Comparison of ENCODE assay signal across 18 cellular contexts in genomic region chr4:40265910-40266274, GRCh38.
DNase-seq lines count a peak whose midpoint lies in the region; ATAC-seq and TF ChIP-seq lines count a peak whose summit lies in the region.
"Had no signal": no experiment of that assay in that cellular context is flagged by ENCODE, and none has a peak within 500 bp of the region (broad histone marks: within the 10 kb centered on the region; RNA-seq: fewer than 3 reads in every experiment).

No MANE protein-coding gene starts in this region.

- peaks cover 20% of the 10 kb centered on the region for H3K4me1 ChIP-seq in CD4-positive, CD25-positive, alpha-beta regulatory T cell (ENCODE audit: control insufficient read depth, insufficient read depth, low read length, poor library complexity, severe bottlenecking)
- H3K4me1 ChIP-seq in HCT116 (ENCODE audit: control insufficient read depth in 1 of 2, insufficient read depth in 2 of 2, low read length in 2 of 2) (peaks cover 0 to 9% of the 10 kb centered on the region in 2 experiments; a peak in 1 of 4 replicates), gastroesophageal sphincter (peaks cover 0 to 4% (median 0%) of the 10 kb centered on the region in 3 donors)
- H3K4me1 ChIP-seq: ascending aorta had no signal

- WGBS in gastroesophageal sphincter (ENCODE audit: low coverage in 1 of 2), 2 donors = 80 to 84% methylated on average over 4 of the region's 4 CpGs

- ATAC-seq in CD4-positive, CD25-positive, alpha-beta regulatory T cell (ENCODE audit: low read depth in 2 of 2) = no peak
- ATAC-seq in HCT116 = no peak
- ATAC-seq in activated B cell treated with CpG ODN at 0.5 μM for 24 hours (ENCODE audit: low read depth) = no peak
- no peak for ATAC-seq in naive thymus-derived CD8-positive, alpha-beta T cell
- ATAC-seq in HG03175 (IDR thresholded peaks at IDR 0.05; ENCODE audit: unreplicated experiment) = no peak
- no peak for ATAC-seq in gastroesophageal sphincter

- no peaks in the 10 kb centered on the region for H3K9me2 ChIP-seq in HCT116 (ENCODE audit: insufficient read depth)
- H3K9me2 ChIP-seq: SK-N-SH had no signal

- DNase-seq in CD4-positive, CD25-positive, alpha-beta regulatory T cell = no peak
- DNase-seq in HCT116 (ENCODE audit: low read depth, low spot score) = no peak
- DNase-seq in activated B cell treated with CpG ODN at 0.5 μM for 24 hours = no peak
- no peak for DNase-seq in naive thymus-derived CD8-positive, alpha-beta T cell
- DNase-seq in amygdala (lab: John Stamatoyannopoulos, UW) = no peak
- DNase-seq in occipital lobe (lab: John Stamatoyannopoulos, UW) = no peak
- DNase-seq: activated CD8-positive, alpha-beta memory T cell treated with anti-CD3 and anti-CD28 coated beads, Interleukin-2, amount 50 U/mL, for 48 hours; H7; kidney glomerular epithelial cell; NCI-H446 treated with DMSO at 0.1 percent for 48 hours had no signal

- TF ChIP-seq CTCF in HCT116 (IDR thresholded peaks at IDR 0.05 in 2 of 3, conservative IDR thresholded peaks at IDR 0.05 in 1 of 3; ENCODE audit: borderline replicate concordance in 1 of 3, insufficient read depth in 1 of 3, low read depth in 2 of 3, low read length in 2 of 3) (no peak), activated B cell treated with CpG ODN at 0.5 μM for 24 hours (IDR thresholded peaks at IDR 0.05) (no peak), gastroesophageal sphincter (IDR thresholded peaks at IDR 0.05) (no peak)

- no peaks in the 10 kb centered on the region for H4K20me1 ChIP-seq in HCT116 (ENCODE audit: insufficient read depth)

- H3K9ac ChIP-seq in HCT116 (ENCODE audit: low read length) = no peak overlapping the region
- H3K9ac ChIP-seq: SK-N-SH had no signal

- H2AFZ ChIP-seq in HCT116 (ENCODE audit: low read depth, low read length, poor library complexity, severe bottlenecking) = peak overlapping the region; percentile 57

- no peaks in the 10 kb centered on the region for H3K36me3 ChIP-seq in CD4-positive, CD25-positive, alpha-beta regulatory T cell (ENCODE audit: control insufficient read depth, insufficient read depth, low read length)
- H3K36me3 ChIP-seq in HCT116 (ENCODE audit: control insufficient read depth in 1 of 2, insufficient read depth in 2 of 2, low read length in 2 of 2) (no peaks in the 10 kb centered on the region), gastroesophageal sphincter (no peaks in the 10 kb centered on the region)
- H3K36me3 ChIP-seq: ascending aorta, heart right ventricle, thoracic aorta had no signal

- H3K4me2 ChIP-seq in HCT116 (ENCODE audit: low read length) = no peak overlapping the region
- H3K4me2 ChIP-seq: SK-N-SH had no signal

- no peak for TF ChIP-seq EP300 in gastroesophageal sphincter (IDR thresholded peaks at IDR 0.05)

- CTCF ChIA-PET in HCT116 (lab: Charles Lee) = no interaction called here
- CTCF ChIA-PET in activated B cell treated with CpG ODN at 0.5 μM for 24 hours (lab: Charles Lee) = no interaction called here

- H3K4me1 Mint-ChIP-seq in CD4-positive, CD25-positive, alpha-beta regulatory T cell = peaks cover 0 to 70% (median 35%) of the 10 kb centered on the region in 4 donors
- H3K4me1 Mint-ChIP-seq in activated B cell treated with CpG ODN at 0.5 μM for 24 hours = peaks cover 36% of the 10 kb centered on the region
- peaks cover 35 to 74% (median 69%) of the 10 kb centered on the region in 4 donors for H3K4me1 Mint-ChIP-seq in naive thymus-derived CD8-positive, alpha-beta T cell

- no peaks in the 10 kb centered on the region for H3K36me3 Mint-ChIP-seq in CD4-positive, CD25-positive, alpha-beta regulatory T cell
- no peaks in the 10 kb centered on the region for H3K36me3 Mint-ChIP-seq in activated B cell treated with CpG ODN at 0.5 μM for 24 hours (ENCODE audit: low read depth)
- H3K36me3 Mint-ChIP-seq in naive thymus-derived CD8-positive, alpha-beta T cell = no peaks in the 10 kb centered on the region

- peak overlapping the region; percentile 52 for H3K27ac ChIP-seq in CD4-positive, CD25-positive, alpha-beta regulatory T cell (ENCODE audit: insufficient read depth, low read length, poor library complexity, severe bottlenecking)
- H3K27ac ChIP-seq in HCT116 (ENCODE audit: low read depth, low read length) (no peak overlapping the region), gastroesophageal sphincter (no peak overlapping the region)
- H3K27ac ChIP-seq: ascending aorta, coronary artery, thoracic aorta, VCaP had no signal

- no TSS peak for BruUV-seq in HCT116 (replicated peaks; lab: Mats Ljungman, UMichigan)

- H3K9me3 Mint-ChIP-seq in CD4-positive, CD25-positive, alpha-beta regulatory T cell = peaks cover 0 to 2% (median 0%) of the 10 kb centered on the region in 7 donors
- no peaks in the 10 kb centered on the region for H3K9me3 Mint-ChIP-seq in activated B cell treated with CpG ODN at 0.5 μM for 24 hours
- no peaks in the 10 kb centered on the region for H3K9me3 Mint-ChIP-seq in naive thymus-derived CD8-positive, alpha-beta T cell

- H3K4me3 Mint-ChIP-seq in CD4-positive, CD25-positive, alpha-beta regulatory T cell = peak overlapping the region in 2 of 4 donors; percentile 81 to 86
- no peak overlapping the region for H3K4me3 Mint-ChIP-seq in activated B cell treated with CpG ODN at 0.5 μM for 24 hours
- H3K4me3 Mint-ChIP-seq in naive thymus-derived CD8-positive, alpha-beta T cell = peak overlapping the region; percentile 68 to 91 (median 84)

- intact Hi-C loops in HCT116 (cut with micrococcal nuclease) (no loop called here), activated B cell treated with CpG ODN at 0.5 μM for 24 hours (cut with micrococcal nuclease) (loop anchor here (1.0 kb wide), 1 partner anchor 39 kb away; no protein-coding TSS in a partner anchor)

- POLR2A ChIA-PET in HCT116 (lab: Charles Lee) (no interaction called here), activated B cell treated with CpG ODN at 0.5 μM for 24 hours (lab: Charles Lee) (interaction anchor here (0.9 kb wide), 1 partner anchor 11 kb away, joined by 3 read pairs; no protein-coding TSS in a partner anchor)
- POLR2A ChIA-PET in naive thymus-derived CD8-positive, alpha-beta T cell (lab: Charles Lee) = interaction anchor here (0.6 to 2.6 kb wide), 20 partner anchors 9 to 61 kb away, joined by 3 to 29 read pairs (median 8); no protein-coding TSS in a partner anchor

- TF ChIP-seq POLR2A in HCT116 (IDR thresholded peaks at IDR 0.05; ENCODE audit: borderline replicate concordance, extremely low read depth, insufficient read depth, insufficient read length) (no peak), gastroesophageal sphincter (IDR thresholded peaks at IDR 0.05) (no peak)

- H3K79me2 ChIP-seq in HCT116 (ENCODE audit: insufficient read depth, low read length) = no peaks in the 10 kb centered on the region

- H3K9me3 ChIP-seq in CD4-positive, CD25-positive, alpha-beta regulatory T cell (ENCODE audit: control insufficient read depth in 2 of 2, low read length in 2 of 2) = no peaks in the 10 kb centered on the region
- H3K9me3 ChIP-seq in HCT116 (ENCODE audit: control insufficient read depth in 1 of 2, insufficient read depth in 1 of 2, low read depth in 1 of 2, low read length in 2 of 2) (no peaks in the 10 kb centered on the region; a peak in 1 of 4 replicates), gastroesophageal sphincter (no peaks in the 10 kb centered on the region)
- H3K9me3 ChIP-seq: ascending aorta, heart right ventricle, SK-N-SH, thoracic aorta had no signal

- H3K4me3 ChIP-seq in CD4-positive, CD25-positive, alpha-beta regulatory T cell (ENCODE audit: low read depth, low read length) = no peak overlapping the region
- no peak overlapping the region for H3K4me3 ChIP-seq in HCT116 (replicated peaks in 1 of 2; ENCODE audit: low read depth in 1 of 2, low read length in 2 of 2)
- no peak overlapping the region for H3K4me3 ChIP-seq in gastroesophageal sphincter
- H3K4me3 ChIP-seq: ascending aorta, coronary artery, heart right ventricle, thoracic aorta had no signal

- peak overlapping the region; percentile 93 to 98 (median 96) for H3K27ac Mint-ChIP-seq in CD4-positive, CD25-positive, alpha-beta regulatory T cell
- H3K27ac Mint-ChIP-seq in activated B cell treated with CpG ODN at 0.5 μM for 24 hours = peak overlapping the region; percentile 66
- H3K27ac Mint-ChIP-seq in naive thymus-derived CD8-positive, alpha-beta T cell = peak overlapping the region; percentile 94 to 99 (median 98)

- no peaks in the 10 kb centered on the region for H3K27me3 Mint-ChIP-seq in CD4-positive, CD25-positive, alpha-beta regulatory T cell
- no peaks in the 10 kb centered on the region for H3K27me3 Mint-ChIP-seq in activated B cell treated with CpG ODN at 0.5 μM for 24 hours
- H3K27me3 Mint-ChIP-seq in naive thymus-derived CD8-positive, alpha-beta T cell = no peaks in the 10 kb centered on the region

- RAD21 ChIA-PET in HCT116 (lab: Charles Lee; ENCODE audit: low non-redundant PET in 1 of 2, low total read pairs in 2 of 2, uncharacterized antibody in 2 of 2, unreplicated experiment in 2 of 2) = no interaction called here

- no peaks in the 10 kb centered on the region for H3K27me3 ChIP-seq in CD4-positive, CD25-positive, alpha-beta regulatory T cell (ENCODE audit: control insufficient read depth, insufficient read depth, low read length)
- H3K27me3 ChIP-seq in HCT116 (ENCODE audit: insufficient read depth, low read length) (no peaks in the 10 kb centered on the region), gastroesophageal sphincter (no peaks in the 10 kb centered on the region)
- H3K27me3 ChIP-seq: ascending aorta had no signal

- no peak for TF ChIP-seq RAD21 in HCT116 (IDR thresholded peaks at IDR 0.05; ENCODE audit: low read depth)

TF ChIP-seq in HCT116, 20 proteins besides CTCF, POLR2A, EP300 and RAD21:
- no peak for TF ChIP-seq JUND (IDR thresholded peaks at IDR 0.05)
- no peak for TF ChIP-seq ELF1 (IDR thresholded peaks at IDR 0.05; ENCODE audit: borderline replicate concordance, low read depth)
- no peak for TF ChIP-seq EGR1 (IDR thresholded peaks at IDR 0.05; ENCODE audit: low read depth)
- TF ChIP-seq POLR2AphosphoS5 (IDR thresholded peaks at IDR 0.05; ENCODE audit: low read depth, low read length) = no peak
- no peak for TF ChIP-seq EZH2phosphoT487 (IDR thresholded peaks at IDR 0.05; ENCODE audit: borderline replicate concordance)
- TF ChIP-seq CEBPB (IDR thresholded peaks at IDR 0.05; ENCODE audit: low read depth) = no peak
- TF ChIP-seq CBX3 (IDR thresholded peaks at IDR 0.05; ENCODE audit: low read depth) = no peak
- no peak for TF ChIP-seq MAX (IDR thresholded peaks at IDR 0.05)
- TF ChIP-seq FOSL1 (IDR thresholded peaks at IDR 0.05; ENCODE audit: low read depth) = no peak
TF ChIP-seq in HCT116: peak in this region for 0.
